24 cellular contexts compared by ENCODE assay signal in the genomic region with DNA sequence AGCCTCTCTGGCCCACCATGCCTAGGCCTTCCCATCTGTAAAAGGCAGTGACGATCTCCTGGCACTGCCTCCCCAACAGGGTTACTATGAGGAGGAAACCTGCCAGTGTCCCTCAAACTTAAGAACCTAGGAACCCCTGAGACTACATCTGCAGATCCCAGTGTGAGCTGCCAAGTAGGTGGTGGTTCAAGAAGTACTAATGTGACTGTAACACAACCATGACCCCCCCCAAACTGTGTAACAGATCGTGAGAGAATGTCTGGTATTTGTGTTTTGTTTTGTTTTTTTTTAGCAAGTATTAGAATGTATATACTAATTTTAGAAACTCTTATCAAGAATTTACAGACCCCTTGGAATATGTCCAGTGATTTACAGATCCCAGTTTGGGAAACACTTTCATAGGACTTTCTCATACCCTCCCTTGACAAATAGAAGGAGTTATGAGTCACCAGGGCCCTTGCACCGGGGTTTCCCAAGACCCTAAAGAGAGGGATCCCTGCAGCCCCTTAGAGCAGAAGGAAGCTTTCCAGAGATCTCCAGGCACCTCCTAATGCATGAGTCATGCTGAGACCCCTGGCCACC.
DNase-seq lines count a peak whose midpoint lies in the region; ATAC-seq and TF ChIP-seq lines count a peak whose summit lies in the region.
"Had no signal": no experiment of that assay in that cellular context is flagged by ENCODE, and none has a peak within 500 bp of the region (broad histone marks: within the 10 kb centered on the region; RNA-seq: fewer than 3 reads in every experiment).

No MANE protein-coding gene starts in this region.

- H3K4me1 Mint-ChIP-seq in mesothelial cell of epicardium = peaks cover 27% of the 10 kb centered on the region
- H3K4me1 Mint-ChIP-seq: CD4-positive, CD25-positive, alpha-beta regulatory T cell had no signal

- no peak for ATAC-seq in gastroesophageal sphincter
- ATAC-seq: effector memory CD8-positive, alpha-beta T cell; HCT116 had no signal

- H3K4me3 Mint-ChIP-seq in mesothelial cell of epicardium = no peak overlapping the region
- H3K4me3 Mint-ChIP-seq: activated B cell treated with CpG ODN at 0.5 μM for 24 hours; activated naive CD4-positive, alpha-beta T cell treated with anti-CD3 and anti-CD28 coated beads for 36 hours; CD4-positive, CD25-positive, alpha-beta regulatory T cell; effector memory CD8-positive, alpha-beta T cell had no signal

- H3K27ac ChIP-seq in BLaER1 treated with 17β-estradiol and CSF1 and Interleukin-3, amounts not matched to agents 10 nM and 100 nM = no peak overlapping the region
- peak overlapping the region; percentile 90 for H3K27ac ChIP-seq in OCI-LY3 (ENCODE audit: low read length)
- H3K27ac ChIP-seq in gastroesophageal sphincter = no peak overlapping the region
- H3K27ac ChIP-seq: esophagus muscularis mucosa, thyroid gland had no signal

- peak overlapping the region in 9 of 11 experiments; percentile 26 to 88 (median 74); a peak in 16 of 22 replicates for H3K4me2 ChIP-seq in BLaER1 treated with 17β-estradiol and CSF1 and Interleukin-3, amounts not matched to agents 10 nM and 100 nM
- H3K4me2 ChIP-seq in OCI-LY3 (ENCODE audit: low read length) = no peak overlapping the region

- H4K20me1 ChIP-seq in BLaER1 treated with 17β-estradiol and CSF1 and Interleukin-3, amounts not matched to agents 10 nM and 100 nM = no peaks in the 10 kb centered on the region; a peak in 2 of 22 replicates
- H4K20me1 ChIP-seq in OCI-LY3 (ENCODE audit: insufficient read depth, low read length) = no peaks in the 10 kb centered on the region

- H3K79me2 ChIP-seq in OCI-LY3 (ENCODE audit: low read length) = no peaks in the 10 kb centered on the region

- H2AFZ ChIP-seq in OCI-LY3 (ENCODE audit: low read depth, low read length) = no peak overlapping the region

- peaks cover 11% of the 10 kb centered on the region for H3K9me3 Mint-ChIP-seq in mesothelial cell of epicardium
- H3K9me3 Mint-ChIP-seq: activated B cell treated with CpG ODN at 0.5 μM for 24 hours; activated naive CD4-positive, alpha-beta T cell treated with anti-CD3 and anti-CD28 coated beads for 36 hours; CD4-positive, CD25-positive, alpha-beta regulatory T cell; effector memory CD8-positive, alpha-beta T cell had no signal

- H3K27me3 Mint-ChIP-seq in mesothelial cell of epicardium (ENCODE audit: low read depth) = peaks cover 6% of the 10 kb centered on the region
- H3K27me3 Mint-ChIP-seq: activated B cell treated with CpG ODN at 0.5 μM for 24 hours had no signal

- TF ChIP-seq POLR2A in gastroesophageal sphincter (IDR thresholded peaks at IDR 0.05) = no peak

- 68 to 100% methylated on average over 1 to 2 of the region's 3 CpGs for WGBS in gastroesophageal sphincter (ENCODE audit: low coverage in 1 of 2), 2 donors

- H3K9ac ChIP-seq in BLaER1 treated with 17β-estradiol and CSF1 and Interleukin-3, amounts not matched to agents 10 nM and 100 nM = no peak overlapping the region
- no peak overlapping the region for H3K9ac ChIP-seq in OCI-LY3 (ENCODE audit: low read length)

- H3K9me3 ChIP-seq in BLaER1 treated with 17β-estradiol and CSF1 and Interleukin-3, amounts not matched to agents 10 nM and 100 nM (replicated peaks in 1 of 11) = no peaks in the 10 kb centered on the region
- H3K9me3 ChIP-seq in OCI-LY3 (ENCODE audit: insufficient read depth, low read length) (peaks cover 5% of the 10 kb centered on the region; the same call in 1 of the 2 replicates), gastroesophageal sphincter (no peaks in the 10 kb centered on the region)
- H3K9me3 ChIP-seq: esophagus muscularis mucosa, thyroid gland had no signal

- H3K36me3 Mint-ChIP-seq in mesothelial cell of epicardium = no peaks in the 10 kb centered on the region
- H3K36me3 Mint-ChIP-seq: CD4-positive, CD25-positive, alpha-beta regulatory T cell had no signal

- TF ChIP-seq CTCF in OCI-LY3 (IDR thresholded peaks at IDR 0.05; ENCODE audit: low read depth, low read length) = no peak
- TF ChIP-seq CTCF in mesothelial cell of epicardium (IDR thresholded peaks at IDR 0.05; ENCODE audit: unreplicated experiment) = no peak
- TF ChIP-seq CTCF in gastroesophageal sphincter (IDR thresholded peaks at IDR 0.05) = no peak

- peak overlapping the region; percentile 61 for H3K27ac Mint-ChIP-seq in mesothelial cell of epicardium
- H3K27ac Mint-ChIP-seq: activated B cell treated with CpG ODN at 0.5 μM for 24 hours; activated naive CD4-positive, alpha-beta T cell treated with anti-CD3 and anti-CD28 coated beads for 36 hours; CD4-positive, CD25-positive, alpha-beta regulatory T cell; effector memory CD8-positive, alpha-beta T cell had no signal

- TF ChIP-seq EP300 in gastroesophageal sphincter (IDR thresholded peaks at IDR 0.05) = no peak

- peaks cover 7 to 65% (median 61%) of the 10 kb centered on the region in 10 experiments for H3K4me1 ChIP-seq in BLaER1 treated with 17β-estradiol and CSF1 and Interleukin-3, amounts not matched to agents 10 nM and 100 nM
- peaks cover 82% of the 10 kb centered on the region for H3K4me1 ChIP-seq in OCI-LY3 (ENCODE audit: low read length)
- peaks cover 0 to 14% (median 1%) of the 10 kb centered on the region in 3 donors for H3K4me1 ChIP-seq in gastroesophageal sphincter
- H3K4me1 ChIP-seq: thyroid gland had no signal

- no peaks in the 10 kb centered on the region for H3K36me3 ChIP-seq in BLaER1 treated with 17β-estradiol and CSF1 and Interleukin-3, amounts not matched to agents 10 nM and 100 nM
- H3K36me3 ChIP-seq in OCI-LY3 (replicated peaks; ENCODE audit: low read depth, low read length) (peaks cover 8% of the 10 kb centered on the region), gastroesophageal sphincter (no peaks in the 10 kb centered on the region)
- H3K36me3 ChIP-seq: esophagus muscularis mucosa, thyroid gland had no signal

- H3K4me3 ChIP-seq in BLaER1 treated with 17β-estradiol and CSF1 and Interleukin-3, amounts not matched to agents 10 nM and 100 nM = no peak overlapping the region
- H3K4me3 ChIP-seq in OCI-LY3 (ENCODE audit: low read length) = no peak overlapping the region
- H3K4me3 ChIP-seq in gastroesophageal sphincter = no peak overlapping the region
- H3K4me3 ChIP-seq: esophagus muscularis mucosa, thyroid gland had no signal

- DNase-seq in dermis blood vessel endothelial cell = peak; percentile 3
- DNase-seq in mesothelial cell of epicardium (ENCODE audit: low spot score in 2 of 2, unreplicated experiment in 2 of 2) = no peak
- DNase-seq in NCI-H524 treated with DMSO at 0.1 percent for 48 hours (lab: John Stamatoyannopoulos, UW) = no peak
- DNase-seq in DMS53 (lab: John Stamatoyannopoulos, UW) = no peak
- no peak for DNase-seq in SK-N-DZ (ENCODE audit: low spot score)
- DNase-seq: activated B cell treated with CpG ODN at 0.5 μM for 24 hours; activated naive CD4-positive, alpha-beta T cell treated with anti-CD3 and anti-CD28 coated beads for 36 hours; anterior cingulate cortex; CD4-positive, CD25-positive, alpha-beta regulatory T cell; effector memory CD8-positive, alpha-beta T cell; NCI-H2029; OCI-M1; retina; SHP77; stimulated activated CD4-positive, alpha-beta T cell treated with anti-CD3 and anti-CD28 coated beads, Interleukin-12 subunit alpha, Interleukin-12 subunit beta, amount 100 ng/mL, for 4 hours; stimulated activated CD4-positive, alpha-beta T cell treated with anti-CD3 and anti-CD28 coated beads, Interleukin-4, amount 100 ng/mL, for 4 hours; stimulated activated naive CD4-positive, alpha-beta T cell treated with Interleukin-2 at 50 U/mL for 16 hours; T1000; thyroid gland had no signal

- H3K27me3 ChIP-seq in BLaER1 treated with 17β-estradiol and CSF1 and Interleukin-3, amounts not matched to agents 10 nM and 100 nM = no peaks in the 10 kb centered on the region
- H3K27me3 ChIP-seq in OCI-LY3 (ENCODE audit: low read depth, low read length) (no peaks in the 10 kb centered on the region), gastroesophageal sphincter (no peaks in the 10 kb centered on the region)
- H3K27me3 ChIP-seq: esophagus muscularis mucosa, thyroid gland had no signal
